Comparison of ENCODE assay signal across 1 cellular context in genomic region chr1:116586741-116587143, GRCh38.
TF ChIP-seq lines count a peak whose summit lies in the region.

No MANE protein-coding gene starts in this region.

TF ChIP-seq in GM23338, 12 proteins besides CTCF, POLR2A, EP300 and RAD21 (continued from another document):
- TF ChIP-seq ZNF462 (CRISPR knock-in tag; IDR thresholded peaks at IDR 0.05), result no peak
TF ChIP-seq in GM23338: peak in this region for 0.
